ENCODE assay signal across 23 cellular contexts in genomic region chr9:18666348-18666747, GRCh38.
DNase-seq lines count a peak whose midpoint lies in the region; ATAC-seq and TF ChIP-seq lines count a peak whose summit lies in the region.
"Had no signal": no experiment of that assay in that cellular context is flagged by ENCODE, and none has a peak within 500 bp of the region (broad histone marks: within the 10 kb centered on the region; RNA-seq: fewer than 3 reads in every experiment).

No MANE protein-coding gene starts in this region.

- 50 to 51% methylated on average over 2 of the region's 2 CpGs for WGBS in aorta, 2 donors

- H3K36me3 ChIP-seq in aorta (ENCODE audit: control insufficient read depth in 1 of 2, insufficient read depth in 2 of 2, low read length in 1 of 2) = no peaks in the 10 kb centered on the region
- H3K36me3 ChIP-seq: left ventricle myocardium inferior, SJSA1 had no signal

- peaks cover 2 to 3% of the 10 kb centered on the region in 2 donors for H3K4me1 ChIP-seq in aorta (ENCODE audit: control insufficient read depth in 1 of 2, insufficient read depth in 2 of 2, low read length in 2 of 2)
- H3K4me1 ChIP-seq: foreskin keratinocyte, left ventricle myocardium inferior, SJSA1 had no signal

- no peak overlapping the region for H3K4me3 ChIP-seq in astrocyte of the spinal cord (ENCODE audit: low read depth, low read length)
- no peak overlapping the region for H3K4me3 ChIP-seq in aorta (ENCODE audit: low read length in 2 of 2)
- H3K4me3 ChIP-seq in dorsolateral prefrontal cortex = no peak overlapping the region
- H3K4me3 ChIP-seq: left ventricle myocardium inferior, SJSA1 had no signal

- DNase-seq in Right ventricle myocardium inferior (ENCODE audit: missing footprints) = no peak
- no peak for DNase-seq in left cardiac atrium
- peak; percentile 41 for DNase-seq in astrocyte of the spinal cord (ENCODE audit: low read depth, low spot score)
- peak; percentile 24 for DNase-seq in foreskin melanocyte
- no peak for DNase-seq in aorta
- no peak for DNase-seq in GM10266 (ENCODE audit: extremely low spot score)
- no peak for DNase-seq in activated gamma-delta T cell (lab: John Stamatoyannopoulos, UW)
- DNase-seq in dorsolateral prefrontal cortex = no peak
- DNase-seq: activated B cell treated with CpG ODN at 0.5 μM for 24 hours; activated CD8-positive, alpha-beta memory T cell treated with anti-CD3 and anti-CD28 coated beads for 24 hours; activated naive CD8-positive, alpha-beta T cell treated with anti-CD3 and anti-CD28 coated beads, Interleukin-2, amount 10 ng/mL, durations not matched to agents 7 days and 5 days; effector memory CD8-positive, alpha-beta T cell; GF-D8; H9; left ventricle myocardium inferior; NCI-H2107; NCI-H526 treated with DMSO at 0.1 percent for 48 hours; occipital lobe; stimulated activated CD4-positive, alpha-beta T cell treated with anti-CD3 and anti-CD28 coated beads, Interleukin-2, amount 100 ng/mL, for 48 hours had no signal

- H3K27ac ChIP-seq in aorta (ENCODE audit: low read depth in 1 of 2, low read length in 2 of 2) (no peak overlapping the region), dorsolateral prefrontal cortex (no peak overlapping the region)
- H3K27ac ChIP-seq: 22Rv1, foreskin keratinocyte, KMS-11, left ventricle myocardium inferior, SJSA1 had no signal

- peak; percentile 86 for ATAC-seq in Right ventricle myocardium inferior
- ATAC-seq in left cardiac atrium = no peak
- ATAC-seq in aorta (ENCODE audit: low FRiP score) = peak; percentile 81
- ATAC-seq: effector memory CD8-positive, alpha-beta T cell; foreskin keratinocyte had no signal

- intact Hi-C loops in Right ventricle myocardium inferior (cut with DNase I) (no loop called here), left cardiac atrium (cut with DNase I) (no loop called here), aorta (cut with DNase I) (no loop called here), dorsolateral prefrontal cortex (cut with DNase I) (no loop called here)

- TF ChIP-seq CTCF in astrocyte of the spinal cord (IDR thresholded peaks at IDR 0.05; ENCODE audit: low read depth, low read length) = no peak
- no peak for TF ChIP-seq CTCF in GM10266 (IDR thresholded peaks at IDR 0.05; ENCODE audit: control insufficient read depth, insufficient read depth, low read depth, missing control alignments)
- TF ChIP-seq CTCF in dorsolateral prefrontal cortex (IDR thresholded peaks at IDR 0.05 in 54 of 56, conservative IDR thresholded peaks at IDR 0.05 in 2 of 56; ENCODE audit: low read depth in 1 of 56, partially characterized antibody in 56 of 56) = no peak

- H3K9me3 ChIP-seq in aorta (ENCODE audit: control insufficient read depth, low read length) = no peaks in the 10 kb centered on the region
- H3K9me3 ChIP-seq: left ventricle myocardium inferior, SJSA1 had no signal

- in situ Hi-C loops in astrocyte of the spinal cord (cut with HindIII; ENCODE audit: low sequenced_read_pairs) = no loop called here

- H3K27me3 ChIP-seq in aorta (ENCODE audit: control insufficient read depth in 1 of 2, insufficient read depth in 2 of 2, low read length in 1 of 2) (no peaks in the 10 kb centered on the region), dorsolateral prefrontal cortex (no peaks in the 10 kb centered on the region)
- H3K27me3 ChIP-seq: foreskin keratinocyte, SJSA1 had no signal

Comparison
In these comparisons a context has a peak if more than half of its experiments do, and no peak if none do; other contexts are left out.
1. ATAC-seq: peak in Right ventricle myocardium inferior (single experiment) and aorta (single experiment); none in left cardiac atrium (0 of 2).
2. DNase-seq: peak in astrocyte of the spinal cord (single experiment) and foreskin melanocyte (single experiment); none in Right ventricle myocardium inferior (single experiment), left cardiac atrium (single experiment), aorta (0 of 2), GM10266 (single experiment), activated gamma-delta T cell (single experiment) and dorsolateral prefrontal cortex (0 of 10).